ENCODE assay signal across 13 cellular contexts in genomic region chrX:7115557-7115956, GRCh38. TPM values are rescaled to one million over a fixed set of nuclear protein-coding genes. Genes with fewer than 3 reads are reported as not detected.
A peak's percentile ranks its signal among the peaks of the same experiment; 100 is the strongest.
DNase-seq lines count a peak whose midpoint lies in the region; ATAC-seq, FAIRE-seq and TF ChIP-seq lines count a peak whose summit lies in the region.
"Had no signal": no experiment of that assay in that cellular context is flagged by ENCODE, and none has a peak within 500 bp of the region (broad histone marks: within the 10 kb centered on the region; RNA-seq: fewer than 3 reads in every experiment).

No MANE protein-coding gene starts in this region.

- no peak overlapping the region for H3K23ac ChIP-seq in H9 (ENCODE audit: insufficient read length, low read depth, low read length)

- no peak overlapping the region for H3K56ac ChIP-seq in H9 (ENCODE audit: insufficient read length, low read depth, low read length)

- no peak overlapping the region for H3K27ac ChIP-seq in H9 (ENCODE audit: insufficient read length, low read depth, low read length)
- H3K27ac ChIP-seq: adrenal gland, gastrocnemius medialis, VCaP had no signal

- no peak overlapping the region for H3T11ph ChIP-seq in H9 (ENCODE audit: low read length)

- peak; percentile 95 for FAIRE-seq in GM18507 (lab: Jason Lieb, UNC)

- no peak overlapping the region for H2BK15ac ChIP-seq in H9 (ENCODE audit: low read depth, low read length)

- TF ChIP-seq CTCF in foreskin fibroblast (IDR thresholded peaks at IDR 0.05; ENCODE audit: low read depth, low read length), result no peak
- no peak for TF ChIP-seq CTCF in H9 (conservative IDR thresholded peaks at IDR 0.05)

- DNase-seq in GM18507 (ENCODE audit: extremely low spot score, insufficient read length, low read depth) (no peak), foreskin fibroblast (peak; percentile 62 to 78), NCI-H2196 (lab: John Stamatoyannopoulos, UW; ENCODE audit: unreplicated experiment) (no peak), NCI-H1092 treated with DMSO at 0.1 percent for 48 hours (lab: John Stamatoyannopoulos, UW) (no peak), H9 (no peak)
- no peak for DNase-seq in activated CD8-positive, alpha-beta memory T cell treated with anti-CD3 and anti-CD28 coated beads, Interleukin-2, amount 10 ng/mL, durations not matched to agents 7 days and 5 days
- DNase-seq: adrenal gland, Calu3 had no signal

- peak overlapping the region in 1 of 3 experiments; percentile 80; a peak in 1 of 7 replicates for H3K27ac Mint-ChIP-seq in H9
- H3K27ac Mint-ChIP-seq in activated CD8-positive, alpha-beta memory T cell treated with anti-CD3 and anti-CD28 coated beads, Interleukin-2, amount 10 ng/mL, durations not matched to agents 7 days and 5 days, result no peak overlapping the region

- H3K4ac ChIP-seq in H9 (ENCODE audit: low read depth, low read length), result no peak overlapping the region

- H4K8ac ChIP-seq in H9 (replicated peaks; ENCODE audit: insufficient read length, low read depth, low read length), result no peak overlapping the region

- no peak overlapping the region for H3K18ac ChIP-seq in H9 (ENCODE audit: insufficient read length, low read depth, low read length)

- H3K79me1 ChIP-seq in H9 (ENCODE audit: insufficient read depth, low read depth, low read length, poor library complexity, severe bottlenecking), result no peaks in the 10 kb centered on the region

- no CpG with 5 or more reads among the region's 6 CpGs for WGBS in H9 (ENCODE audit: extremely low coverage, insufficient read length, low lambda C conversion rate)

- H3K23me2 ChIP-seq in H9 (ENCODE audit: insufficient read length, low read depth, low read length, poor library complexity, severe bottlenecking), result no peaks in the 10 kb centered on the region

- no peaks in the 10 kb centered on the region for H4K20me1 ChIP-seq in H9 (ENCODE audit: control insufficient read depth, insufficient read depth, insufficient read length)

- ATAC-seq in GM21576 (IDR thresholded peaks at IDR 0.05; ENCODE audit: unreplicated experiment) (peak; percentile 58), HG03354 (IDR thresholded peaks at IDR 0.05; ENCODE audit: poor library complexity, severe bottlenecking, unreplicated experiment) (peak; percentile 71)
- ATAC-seq in activated CD8-positive, alpha-beta memory T cell treated with anti-CD3 and anti-CD28 coated beads, Interleukin-2, amount 10 ng/mL, durations not matched to agents 7 days and 5 days, result no peak
- ATAC-seq: HCT116 had no signal

- no peak overlapping the region for H3K4me3 Mint-ChIP-seq in H9
- H3K4me3 Mint-ChIP-seq in activated CD8-positive, alpha-beta memory T cell treated with anti-CD3 and anti-CD28 coated beads, Interleukin-2, amount 10 ng/mL, durations not matched to agents 7 days and 5 days, result no peak overlapping the region

- no peak overlapping the region for H3K9ac ChIP-seq in H9 (ENCODE audit: extremely low read depth, insufficient read length, low read length)

- H2BK120ac ChIP-seq in H9 (ENCODE audit: low read depth, low read length, poor library complexity, severe bottlenecking), result no peak overlapping the region

- no peak overlapping the region for H2BK5ac ChIP-seq in H9 (ENCODE audit: insufficient read length, low read length)

- H3K4me1 Mint-ChIP-seq in H9, result peaks cover 38 to 43% of the 10 kb centered on the region in 2 experiments
- H3K4me1 Mint-ChIP-seq in activated CD8-positive, alpha-beta memory T cell treated with anti-CD3 and anti-CD28 coated beads, Interleukin-2, amount 10 ng/mL, durations not matched to agents 7 days and 5 days, result peaks cover 16% of the 10 kb centered on the region

- H3K79me2 ChIP-seq in H9 (ENCODE audit: insufficient read depth, low read length), result peaks cover 3% of the 10 kb centered on the region; the same call in 1 of the 2 replicates

- no peak overlapping the region for H4K91ac ChIP-seq in H9 (ENCODE audit: insufficient read length, low read depth, low read length)

- H2AFZ ChIP-seq in H9 (ENCODE audit: low read length), result no peak overlapping the region

- H3K4me2 ChIP-seq in H9 (ENCODE audit: insufficient read depth, insufficient read length, low read length), result no peak overlapping the region

- H4K5ac ChIP-seq in H9 (ENCODE audit: insufficient read length, low read depth, low read length), result no peak overlapping the region

- H3K4me3 ChIP-seq in foreskin fibroblast (ENCODE audit: low read depth in 1 of 2, low read length in 2 of 2), result no peak overlapping the region
- H3K4me3 ChIP-seq: adrenal gland, gastrocnemius medialis had no signal

- no peak overlapping the region for H2BK20ac ChIP-seq in H9 (ENCODE audit: low read depth, low read length, poor library complexity, severe bottlenecking)

- no peaks in the 10 kb centered on the region for H3K9me3 ChIP-seq in H9 (ENCODE audit: control insufficient read depth, low read depth, low read length)
- H3K9me3 ChIP-seq: adrenal gland, gastrocnemius medialis had no signal

- H2AK5ac ChIP-seq in H9 (ENCODE audit: insufficient read length, low read length), result no peak overlapping the region

- no peak overlapping the region; the same call in 1 of the 2 replicates for H3K14ac ChIP-seq in H9 (ENCODE audit: insufficient read depth, low read length)

- H3K36me3 Mint-ChIP-seq in H9 (ENCODE audit: insufficient read depth in 1 of 3, low read depth in 3 of 3), result peaks cover 14 to 20% (median 15%) of the 10 kb centered on the region in 3 experiments
- peaks cover 17% of the 10 kb centered on the region for H3K36me3 Mint-ChIP-seq in activated CD8-positive, alpha-beta memory T cell treated with anti-CD3 and anti-CD28 coated beads, Interleukin-2, amount 10 ng/mL, durations not matched to agents 7 days and 5 days

- no peak overlapping the region for H2BK12ac ChIP-seq in H9 (ENCODE audit: insufficient read length, low read depth, low read length)

- no peaks in the 10 kb centered on the region for H3K27me3 Mint-ChIP-seq in H9 (ENCODE audit: low read depth)
- H3K27me3 Mint-ChIP-seq in activated CD8-positive, alpha-beta memory T cell treated with anti-CD3 and anti-CD28 coated beads, Interleukin-2, amount 10 ng/mL, durations not matched to agents 7 days and 5 days, result no peaks in the 10 kb centered on the region

- H3K9me3 Mint-ChIP-seq in H9, result peaks cover 0 to 8% of the 10 kb centered on the region in 2 experiments; a peak in 2 of 5 replicates
- no peaks in the 10 kb centered on the region for H3K9me3 Mint-ChIP-seq in activated CD8-positive, alpha-beta memory T cell treated with anti-CD3 and anti-CD28 coated beads, Interleukin-2, amount 10 ng/mL, durations not matched to agents 7 days and 5 days (ENCODE audit: low read depth)

- CTCF ChIA-PET in activated CD8-positive, alpha-beta memory T cell treated with anti-CD3 and anti-CD28 coated beads, Interleukin-2, amount 10 ng/mL, durations not matched to agents 7 days and 5 days (lab: Charles Lee), result no interaction called here

- H3K4me1 ChIP-seq in H9 (ENCODE audit: insufficient read depth, low read length), result peaks cover 5% of the 10 kb centered on the region; the same call in 1 of the 2 replicates

- no peaks in the 10 kb centered on the region for H3K27me3 ChIP-seq in H9 (ENCODE audit: insufficient read depth, low read length)
- H3K27me3 ChIP-seq: adrenal gland, gastrocnemius medialis had no signal

RNA-seq across cellular contexts. Expression of gene STS, which starts 32.0 kb away (rescaled TPM):
- 3.6 and 3.8 TPM in 2 replicates for total RNA-seq in H9 (2021)
- 1 to 10 TPM; 1.5 to 1.7 TPM for total RNA-seq in activated CD8-positive, alpha-beta memory T cell treated with anti-CD3 and anti-CD28 coated beads, Interleukin-2, amount 10 ng/mL, durations not matched to agents 7 days and 5 days

RNA-seq across cellular contexts. Expression of gene PUDP, which starts 32.4 kb away (rescaled TPM):
- 46.3 and 47.3 TPM in 2 replicates for total RNA-seq in H9 (2021)
- 10 to 100 TPM; 16.3 to 19.1 TPM for total RNA-seq in activated CD8-positive, alpha-beta memory T cell treated with anti-CD3 and anti-CD28 coated beads, Interleukin-2, amount 10 ng/mL, durations not matched to agents 7 days and 5 days

Comparison
In these comparisons a context has a peak if more than half of its experiments do, and no peak if none do; other contexts are left out.
1. DNase-seq: peak in foreskin fibroblast (2 of 2); none in GM18507 (single experiment), NCI-H2196 (single experiment), NCI-H1092 treated with DMSO at 0.1 percent for 48 hours (single experiment), H9 (single experiment) and activated CD8-positive, alpha-beta memory T cell treated with anti-CD3 and anti-CD28 coated beads, Interleukin-2, amount 10 ng/mL, durations not matched to agents 7 days and 5 days (single experiment).